1 cellular context compared by ENCODE assay signal in genomic region chr14:88482524-88482923, GRCh38.
TF ChIP-seq lines count a peak whose summit lies in the region.

No MANE protein-coding gene starts in this region.

TF ChIP-seq in GM23338, 12 proteins besides CTCF, POLR2A, EP300 and RAD21 (continued from another document):
- TF ChIP-seq ZNF462 (CRISPR knock-in tag; IDR thresholded peaks at IDR 0.05) (no peak), NANOG (IDR thresholded peaks at IDR 0.05; ENCODE audit: borderline replicate concordance) (no peak), STAT1 (IDR thresholded peaks at IDR 0.05; ENCODE audit: unreplicated experiment) (no peak), EZH2 (IDR thresholded peaks at IDR 0.05; ENCODE audit: low read depth, unreplicated experiment) (no peak), REST (IDR thresholded peaks at IDR 0.05; ENCODE audit: unreplicated experiment) (no peak), CREB1 (CRISPR knock-in tag; IDR thresholded peaks at IDR 0.05; ENCODE audit: low read depth) (no peak), EZH2phosphoT487 (IDR thresholded peaks at IDR 0.05; ENCODE audit: unreplicated experiment) (no peak), ETS1 (IDR thresholded peaks at IDR 0.05) (no peak), ZNF114 (CRISPR knock-in tag; IDR thresholded peaks at IDR 0.05) (no peak)
TF ChIP-seq in GM23338: peak in this region for 0.
